Comparison of ENCODE assay signal across 22 cellular contexts in the genomic region with DNA sequence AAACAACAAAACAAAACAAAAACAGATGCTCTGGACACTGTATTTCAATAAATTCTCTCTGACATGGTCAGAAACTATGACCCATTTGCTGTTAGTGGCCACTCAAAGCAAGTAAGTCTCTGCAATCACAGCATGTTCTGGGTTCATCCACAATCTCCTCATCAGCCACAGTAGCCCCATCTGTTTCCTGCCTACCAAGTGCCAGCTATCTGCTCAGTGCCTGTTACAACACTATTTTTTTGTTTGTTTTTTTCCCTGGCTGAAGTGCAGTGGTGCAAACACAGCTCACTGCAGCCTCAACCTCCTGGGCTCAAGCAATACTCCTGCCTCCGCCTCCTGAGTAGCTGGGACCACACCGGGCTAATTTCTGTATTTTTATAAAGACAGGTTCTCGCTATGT.
"Had no signal": no experiment of that assay in that cellular context is flagged by ENCODE, and none has a peak within 500 bp of the region (broad histone marks: within the 10 kb centered on the region; RNA-seq: fewer than 3 reads in every experiment).

No MANE protein-coding gene starts in this region.

- FAIRE-seq: bronchial epithelial cell had no signal

- H3K27me3 ChIP-seq: gastroesophageal sphincter, ovary, spleen, testis had no signal

- H3K36me3 ChIP-seq: gastroesophageal sphincter, ovary, prostate gland, spleen had no signal

- ATAC-seq: activated CD4-positive, CD25-positive, alpha-beta regulatory T cell treated with anti-CD3 and anti-CD28 coated beads, Interleukin-2, amount 50 U/mL, for 24 hours; gastroesophageal sphincter; natural killer cell had no signal

- H3K27ac ChIP-seq: epithelial cell of prostate, gastroesophageal sphincter, ovary, prostate gland, spleen, testis, VCaP had no signal

- H3K4me1 ChIP-seq: gastroesophageal sphincter, prostate gland, spleen, testis had no signal

- H3K9me3 ChIP-seq: ovary, prostate gland, testis had no signal

- H3K4me3 ChIP-seq: gastroesophageal sphincter, ovary, prostate gland, spleen, testis had no signal

- DNase-seq: activated CD4-positive, alpha-beta memory T cell treated with anti-CD3 and anti-CD28 coated beads, Interleukin-2, amount 10 ng/mL, durations not matched to agents 7 days and 5 days; activated CD4-positive, alpha-beta T cell treated with anti-CD3 and anti-CD28 coated beads, Interleukin-2, amount 10 ng/mL, durations not matched to agents 24 days and 14 days; activated effector memory CD4-positive, alpha-beta T cell treated with anti-CD3 and anti-CD28 coated beads, Interleukin-2, amount 50 U/mL, for 16 hours; activated naive CD4-positive, alpha-beta T cell treated with anti-CD3 and anti-CD28 coated beads, Interleukin-2, amount 10 ng/mL, durations not matched to agents 7 days and 5 days; amygdala; cortex of kidney; endodermal cell; head of caudate nucleus; hypothalamus; midbrain; natural killer cell; ovary; spleen; stimulated activated CD4-positive, alpha-beta T cell treated with anti-CD3 and anti-CD28 coated beads, Interleukin-4, amount 100 ng/mL, for 1 hour; stimulated activated naive CD4-positive, alpha-beta T cell; testis had no signal
